In genomic region chr7:130975731-130976130, GRCh38 we compare ENCODE assay signal across 27 cellular contexts.
DNase-seq lines count a peak whose midpoint lies in the region; ATAC-seq, FAIRE-seq and TF ChIP-seq lines count a peak whose summit lies in the region.
"Had no signal": no experiment of that assay in that cellular context is flagged by ENCODE, and none has a peak within 500 bp of the region (broad histone marks: within the 10 kb centered on the region; RNA-seq: fewer than 3 reads in every experiment).

No MANE protein-coding gene starts in this region.

- peaks cover 22% of the 10 kb centered on the region for H3K36me3 ChIP-seq in left ventricle myocardium inferior
- no peaks in the 10 kb centered on the region for H3K36me3 ChIP-seq in pancreas
- H3K36me3 ChIP-seq: cardiac muscle cell had no signal

- WGBS in pancreas, 2 donors = 95 to 96% methylated on average over 5 of the region's 5 CpGs

- H3K9me3 ChIP-seq in left ventricle myocardium inferior (replicated peaks) (peaks cover 8% of the 10 kb centered on the region), pancreas (no peaks in the 10 kb centered on the region)
- H3K9me3 ChIP-seq: esophagus muscularis mucosa, thoracic aorta had no signal

- TF ChIP-seq CTCF in left ventricle myocardium inferior (IDR thresholded peaks at IDR 0.05; ENCODE audit: borderline replicate concordance) = no peak
- no peak for TF ChIP-seq CTCF in pancreas (IDR thresholded peaks at IDR 0.05)

- H3K4me3 ChIP-seq in left ventricle myocardium inferior (no peak overlapping the region), pancreas (no peak overlapping the region)
- H3K4me3 ChIP-seq: cardiac muscle cell, coronary artery, esophagus muscularis mucosa, GM23248, hepatocyte, skin epidermis, thoracic aorta had no signal

- H3K27me3 ChIP-seq in left ventricle myocardium inferior (ENCODE audit: low read depth) (no peaks in the 10 kb centered on the region), pancreas (no peaks in the 10 kb centered on the region)
- H3K27me3 ChIP-seq: cardiac muscle cell, esophagus muscularis mucosa, hepatocyte had no signal

- H3K27me3 Mint-ChIP-seq in activated CD4-positive, alpha-beta memory T cell treated with anti-CD3 and anti-CD28 coated beads for 36 hours = no peaks in the 10 kb centered on the region
- no peaks in the 10 kb centered on the region for H3K27me3 Mint-ChIP-seq in effector memory CD8-positive, alpha-beta T cell
- H3K27me3 Mint-ChIP-seq: stimulated activated memory B cell treated with anti-CD40 and anti-IgM and Interleukin-4, amounts not matched to agents 10 μg/mL and 1 μg/mL and 100 μg/mL, for 72 hours had no signal

- DNase-seq in left ventricle myocardium superior (no peak), left ventricle myocardium inferior (no peak), pancreas (no peak), NCI-H2107 (lab: John Stamatoyannopoulos, UW) (no peak)
- DNase-seq in activated CD4-positive, alpha-beta memory T cell treated with anti-CD3 and anti-CD28 coated beads for 36 hours = no peak
- DNase-seq in effector memory CD8-positive, alpha-beta T cell = no peak
- DNase-seq: activated effector memory CD4-positive, alpha-beta T cell treated with anti-CD3 and anti-CD28 coated beads, Interleukin-2, amount 50 U/mL, for 16 hours; aorta; DMS153; GM23248; IMR-90; left colon; mesenchymal stem cell; NCI-H1417 treated with DMSO at 0.1 percent for 48 hours; NCI-H2081 treated with DMSO at 0.1 percent for 48 hours; NCI-H446; nucleus accumbens; stimulated activated CD4-positive, alpha-beta T cell treated with anti-CD3 and anti-CD28 coated beads, Interleukin-1b, Interleukin-23, amount 100 ng/mL, for 48 hours had no signal

- ATAC-seq in left ventricle myocardium superior = peak; percentile 7
- ATAC-seq in effector memory CD8-positive, alpha-beta T cell (replicated peaks) = no peak
- no peak for ATAC-seq in GM21529 (IDR thresholded peaks at IDR 0.05; ENCODE audit: unreplicated experiment)
- ATAC-seq in pancreas = no peak
- ATAC-seq: left colon; stimulated activated memory B cell treated with anti-CD40 and anti-IgM and Interleukin-4, amounts not matched to agents 10 μg/mL and 1 μg/mL and 100 μg/mL, for 72 hours had no signal

- H3K4me1 ChIP-seq in left ventricle myocardium inferior = peaks cover 45% of the 10 kb centered on the region
- peaks cover 4 to 6% (median 5%) of the 10 kb centered on the region in 3 donors for H3K4me1 ChIP-seq in pancreas

- H3K36me3 Mint-ChIP-seq in activated CD4-positive, alpha-beta memory T cell treated with anti-CD3 and anti-CD28 coated beads for 36 hours = peaks cover 49% of the 10 kb centered on the region
- peaks cover 51% of the 10 kb centered on the region for H3K36me3 Mint-ChIP-seq in effector memory CD8-positive, alpha-beta T cell (ENCODE audit: insufficient read depth)

- POLR2A ChIA-PET in activated CD4-positive, alpha-beta memory T cell treated with anti-CD3 and anti-CD28 coated beads for 36 hours (lab: Charles Lee) = interaction anchor here (1.0 to 2.2 kb wide), 6 partner anchors 13 to 34 kb away, joined by 3 to 14 read pairs (median 8); no protein-coding TSS in a partner anchor

- peak overlapping the region; percentile 27 for H3K4me3 Mint-ChIP-seq in activated CD4-positive, alpha-beta memory T cell treated with anti-CD3 and anti-CD28 coated beads for 36 hours
- peak overlapping the region in 1 of 2 donors; percentile 29 for H3K4me3 Mint-ChIP-seq in effector memory CD8-positive, alpha-beta T cell
- H3K4me3 Mint-ChIP-seq: stimulated activated memory B cell treated with anti-CD40 and anti-IgM and Interleukin-4, amounts not matched to agents 10 μg/mL and 1 μg/mL and 100 μg/mL, for 72 hours had no signal

- peaks cover 29% of the 10 kb centered on the region for H3K9me3 Mint-ChIP-seq in activated CD4-positive, alpha-beta memory T cell treated with anti-CD3 and anti-CD28 coated beads for 36 hours
- no peaks in the 10 kb centered on the region for H3K9me3 Mint-ChIP-seq in effector memory CD8-positive, alpha-beta T cell

- H3K27ac Mint-ChIP-seq in activated CD4-positive, alpha-beta memory T cell treated with anti-CD3 and anti-CD28 coated beads for 36 hours = peak overlapping the region; percentile 94
- H3K27ac Mint-ChIP-seq in effector memory CD8-positive, alpha-beta T cell = peak overlapping the region; percentile 7 to 72
- H3K27ac Mint-ChIP-seq: stimulated activated memory B cell treated with anti-CD40 and anti-IgM and Interleukin-4, amounts not matched to agents 10 μg/mL and 1 μg/mL and 100 μg/mL, for 72 hours had no signal

- peaks cover 84% of the 10 kb centered on the region for H3K4me1 Mint-ChIP-seq in activated CD4-positive, alpha-beta memory T cell treated with anti-CD3 and anti-CD28 coated beads for 36 hours (ENCODE audit: low read depth)
- peaks cover 42 to 57% of the 10 kb centered on the region in 2 donors for H3K4me1 Mint-ChIP-seq in effector memory CD8-positive, alpha-beta T cell (ENCODE audit: low read depth in 2 of 2)

- no peak overlapping the region for H3K27ac ChIP-seq in left ventricle myocardium inferior (replicated peaks)
- no peak overlapping the region for H3K27ac ChIP-seq in pancreas
- H3K27ac ChIP-seq: cardiac muscle cell, coronary artery, esophagus muscularis mucosa, GM23248, hepatocyte, thoracic aorta had no signal

- intact Hi-C loops in left ventricle myocardium superior (cut with micrococcal nuclease) = no loop called here
- intact Hi-C loops in left ventricle myocardium inferior (cut with micrococcal nuclease) = no loop called here
- intact Hi-C loops in activated CD4-positive, alpha-beta memory T cell treated with anti-CD3 and anti-CD28 coated beads for 36 hours (cut with micrococcal nuclease) = loop anchor here (2.0 kb wide), 1 partner anchor 15 kb away; no protein-coding TSS in a partner anchor
- intact Hi-C loops in pancreas (cut with DNase I) = no loop called here

- CTCF ChIA-PET in activated CD4-positive, alpha-beta memory T cell treated with anti-CD3 and anti-CD28 coated beads for 36 hours (lab: Charles Lee) = interaction anchor here (2.2 kb wide), 1 partner anchor 19 kb away, joined by 7 read pairs; no protein-coding TSS in a partner anchor

- FAIRE-seq in pancreas (lab: Jason Lieb, UNC) = no peak
- FAIRE-seq: frontal cortex had no signal
